Comparison of ENCODE assay signal across 9 cellular contexts in the genomic region with DNA sequence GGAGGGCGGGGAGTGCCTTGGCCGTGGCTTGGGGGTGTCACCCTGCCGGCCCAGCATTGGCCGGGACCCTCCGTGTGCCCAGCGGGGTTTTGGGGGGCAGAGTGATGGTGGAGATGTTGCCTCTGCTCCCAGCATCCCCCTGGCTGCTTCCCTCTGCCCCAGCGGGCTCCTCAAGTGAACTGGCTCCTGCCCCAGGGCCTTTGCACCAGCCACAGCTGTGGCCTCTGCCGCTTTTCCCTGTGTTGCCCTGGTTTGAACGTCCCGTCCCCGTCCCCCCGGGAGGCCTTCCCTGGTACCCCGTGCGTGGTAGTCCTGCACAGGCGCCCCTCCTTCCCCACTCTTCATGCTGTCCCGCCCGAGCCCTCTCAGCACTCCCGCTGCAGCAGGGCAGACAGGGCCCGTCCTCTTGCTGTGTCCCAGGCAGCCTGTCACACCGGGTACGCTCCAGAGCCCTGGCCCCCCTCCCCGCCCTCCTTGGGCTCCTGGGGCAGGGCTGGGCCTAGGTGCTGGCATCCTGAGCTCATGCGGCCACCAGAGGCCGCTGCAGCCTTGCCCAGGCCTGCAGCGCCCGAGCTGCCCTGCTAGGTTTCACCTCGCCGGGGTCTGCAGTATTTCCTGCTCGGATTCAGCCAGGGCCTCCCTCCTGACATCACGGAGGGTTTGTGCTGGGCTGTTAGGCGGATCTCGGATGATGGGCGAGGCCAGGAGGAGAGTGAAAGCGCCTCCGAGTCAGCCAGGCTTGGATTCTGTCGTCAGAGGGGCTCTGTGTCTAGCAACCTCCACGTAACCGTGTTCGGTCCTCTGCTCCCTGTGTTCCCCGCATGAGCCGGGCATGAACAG. TPM values are rescaled to one million over a fixed set of nuclear protein-coding genes. Genes with fewer than 3 reads are reported as not detected.
DNase-seq lines count a peak whose midpoint lies in the region; ATAC-seq and TF ChIP-seq lines count a peak whose summit lies in the region.
"Had no signal": no experiment of that assay in that cellular context is flagged by ENCODE, and none has a peak within 500 bp of the region (broad histone marks: within the 10 kb centered on the region; RNA-seq: fewer than 3 reads in every experiment).

No MANE protein-coding gene starts in this region.

- no peaks in the 10 kb centered on the region for H3K79me1 ChIP-seq in IMR-90 (ENCODE audit: low read depth in 1 of 2, low read length in 2 of 2)
- H3K79me1 ChIP-seq in neuronal stem cell (ENCODE audit: low read depth, low read length): peaks cover 6% of the 10 kb centered on the region

- H3K14ac ChIP-seq in IMR-90 (replicated peaks; ENCODE audit: low read depth, low read length): no peak overlapping the region
- H3K14ac ChIP-seq in neuronal stem cell (ENCODE audit: low read length): no peak overlapping the region

- peaks cover 16% of the 10 kb centered on the region; the same call in 1 of the 2 replicates for H3K9me1 ChIP-seq in IMR-90 (ENCODE audit: insufficient read depth, low read length)

- POLR2A ChIA-PET in IMR-90 (lab: Charles Lee; ENCODE audit: unreplicated experiment): no interaction called here
- POLR2A ChIA-PET in PC-3 (lab: Charles Lee; ENCODE audit: unreplicated experiment): no interaction called here

- H2AK9ac ChIP-seq in IMR-90 (replicated peaks; ENCODE audit: low read depth, low read length, poor library complexity): peak overlapping the region; percentile 58

- H3K9ac ChIP-seq in IMR-90 (ENCODE audit: low read depth, low read length): no peak overlapping the region
- H3K9ac ChIP-seq in PC-3 (ENCODE audit: low read length): no peak overlapping the region
- peak overlapping the region; percentile 53 for H3K9ac ChIP-seq in neuronal stem cell (ENCODE audit: low read depth, low read length, poor library complexity)

- TF ChIP-seq CTCF in GM20000 (IDR thresholded peaks at IDR 0.05; ENCODE audit: extremely low read depth, missing control alignments): peak; percentile 99
- peak; percentile 93 for TF ChIP-seq CTCF in IMR-90 (conservative IDR thresholded peaks at IDR 0.05; ENCODE audit: low read depth, low read length)
- TF ChIP-seq CTCF in PC-3 (conservative IDR thresholded peaks at IDR 0.05; ENCODE audit: low read depth, low read length): peak; percentile 97
- TF ChIP-seq CTCF in fibroblast of the aortic adventitia (IDR thresholded peaks at IDR 0.05; ENCODE audit: insufficient read depth, low read length): peak; percentile 93

- H2AFZ ChIP-seq in IMR-90 (replicated peaks; ENCODE audit: low read length, poor library complexity): peak overlapping the region; percentile 40
- no peak overlapping the region for H2AFZ ChIP-seq in PC-3 (ENCODE audit: low read length)
- H2AFZ ChIP-seq in neuronal stem cell (ENCODE audit: low read length): peak overlapping the region; percentile 74

- in situ Hi-C loops in IMR-90 (cut with MboI; ENCODE audit: low sequenced_read_pairs): loop anchor here (5.0 kb wide), 1 partner anchor 264 kb away; no protein-coding TSS in a partner anchor

- H3F3A ChIP-seq in PC-3 (ENCODE audit: low read length, unreplicated experiment): peaks cover 13% of the 10 kb centered on the region

- H2BK120ac ChIP-seq in IMR-90 (ENCODE audit: low read depth, low read length) (no peak overlapping the region), neuronal stem cell (ENCODE audit: low read depth, low read length) (no peak overlapping the region)

- H2BK12ac ChIP-seq in neuronal stem cell (ENCODE audit: low read length): no peak overlapping the region

- no peaks in the 10 kb centered on the region for H3K4me1 Mint-ChIP-seq in activated T-cell treated with anti-CD3 and anti-CD28 coated beads, Interleukin-2, amount 50 U/mL, for 72 hours (ENCODE audit: low read depth)

- H3K23ac ChIP-seq in IMR-90 (ENCODE audit: low read depth, low read length) (no peak overlapping the region), neuronal stem cell (ENCODE audit: low read depth, low read length, poor library complexity) (peak overlapping the region; percentile 43)

- H3K18ac ChIP-seq in IMR-90 (ENCODE audit: low read depth, low read length) (no peak overlapping the region), neuronal stem cell (ENCODE audit: low read length) (peak overlapping the region; percentile 85)

- H3K9me3 ChIP-seq in IMR-90 (ENCODE audit: control insufficient read depth, insufficient read depth, low read length): no peaks in the 10 kb centered on the region
- 0 out of 2 replicates have a peak, but pooled peaks cover 7% of the 10 kb centered on the region for H3K9me3 ChIP-seq in PC-3 (ENCODE audit: low read length)
- H3K9me3 ChIP-seq in neuronal stem cell (replicated peaks in 1 of 2; ENCODE audit: control insufficient read depth in 2 of 2, insufficient read depth in 1 of 2, low read depth in 1 of 2, low read length in 2 of 2): peaks cover 8 to 26% of the 10 kb centered on the region in 2 donors
- H3K9me3 ChIP-seq: SJSA1 had no signal

- H4K8ac ChIP-seq in IMR-90 (ENCODE audit: low read depth in 2 of 2, low read length in 2 of 2) (no peak overlapping the region), neuronal stem cell (ENCODE audit: low read depth, low read length) (no peak overlapping the region)

- intact Hi-C loops in IMR-90 (cut with micrococcal nuclease) (loop anchor here (1.0 to 5.0 kb wide), 4 partner anchors 66 to 464 kb away; a partner anchor contains a TSS), PC-3 (cut with micrococcal nuclease) (loop anchor here (2.0 kb wide), 3 partner anchors 35 to 261 kb away; no protein-coding TSS in a partner anchor)

- H3K4me2 ChIP-seq in IMR-90 (ENCODE audit: low read depth, low read length): no peak overlapping the region; the same call in 1 of the 2 replicates
- no peak overlapping the region for H3K4me2 ChIP-seq in PC-3 (ENCODE audit: low read length)
- H3K4me2 ChIP-seq in neuronal stem cell (ENCODE audit: insufficient read depth, low read length, poor library complexity, severe bottlenecking): no peak overlapping the region

- no peaks in the 10 kb centered on the region for H3K9me2 ChIP-seq in PC-3 (replicated peaks; ENCODE audit: low read length)

- WGBS in IMR-90 (ENCODE audit: extremely low coverage in 2 of 2, insufficient read length in 1 of 2), 2 experiments: 38% methylated on average over 29 of the region's 41 CpGs; no CpG with 5 or more reads in 1 of the 2 experiments
- WGBS in neuronal stem cell (ENCODE audit: extremely low coverage in 2 of 2, insufficient read length in 2 of 2, insufficient replicate concordance in 1 of 2), 2 donors: no CpG with 5 or more reads among the region's 41 CpGs

- TF ChIP-seq RAD21 in IMR-90 (IDR thresholded peaks at IDR 0.05; ENCODE audit: low read length): peak; percentile 97

- DNase-seq in CD1c-positive myeloid dendritic cell (ENCODE audit: extremely low spot score) (peak; percentile 79), GM20000 (ENCODE audit: low spot score) (peak; percentile 90), IMR-90 (peak; percentile 61), PC-3 (peak; percentile 86), fibroblast of the aortic adventitia (ENCODE audit: low read depth) (peak; percentile 70), neuronal stem cell (ENCODE audit: low spot score) (peak; percentile 75), superior temporal gyrus (ENCODE audit: extremely low spot score) (peak; percentile 62)
- DNase-seq in activated T-cell treated with anti-CD3 and anti-CD28 coated beads, Interleukin-2, amount 50 U/mL, for 72 hours: peak; percentile 65 to 69

- CTCF ChIA-PET in IMR-90 (lab: Yijun Ruan, JAX) (interaction anchor here (0.7 to 1.3 kb wide), 5 partner anchors 9 to 463 kb away, joined by 3 to 5 read pairs (median 5); no protein-coding TSS in a partner anchor), PC-3 (lab: Charles Lee) (interaction anchor here (0.5 to 1.4 kb wide), 8 partner anchors 9 to 260 kb away, joined by 3 to 16 read pairs (median 9); no protein-coding TSS in a partner anchor)

- H4K5ac ChIP-seq in IMR-90 (ENCODE audit: low read depth, low read length): no peak overlapping the region

- BruUV-seq in IMR-90 (replicated peaks; lab: Mats Ljungman, UMichigan) (no TSS peak), PC-3 (replicated peaks; lab: Mats Ljungman, UMichigan) (no TSS peak)

- H3K4me3 ChIP-seq in IMR-90 (ENCODE audit: insufficient read depth, low read depth, low read length) (no peak overlapping the region), PC-3 (ENCODE audit: low read length) (no peak overlapping the region), fibroblast of the aortic adventitia (ENCODE audit: low read depth, low read length) (peak overlapping the region; percentile 37), neuronal stem cell (ENCODE audit: low read length in 2 of 2) (no peak overlapping the region)
- H3K4me3 ChIP-seq: SJSA1 had no signal

- H4K91ac ChIP-seq in IMR-90 (ENCODE audit: insufficient read depth, low read depth, low read length) (no peak overlapping the region), neuronal stem cell (ENCODE audit: low read depth, low read length, poor library complexity) (no peak overlapping the region)

- H2BK5ac ChIP-seq in IMR-90 (ENCODE audit: low read depth, low read length, poor library complexity, severe bottlenecking) (no peak overlapping the region), neuronal stem cell (ENCODE audit: low read length) (no peak overlapping the region)

- peaks cover 0 to 1% of the 10 kb centered on the region in 2 donors for H3K36me3 Mint-ChIP-seq in activated T-cell treated with anti-CD3 and anti-CD28 coated beads, Interleukin-2, amount 50 U/mL, for 72 hours (ENCODE audit: insufficient read depth in 2 of 2)

- no peaks in the 10 kb centered on the region for H3K4me1 ChIP-seq in IMR-90 (ENCODE audit: control insufficient read depth, insufficient read depth, low read length)
- no peaks in the 10 kb centered on the region for H3K4me1 ChIP-seq in PC-3 (ENCODE audit: insufficient read depth, low read length)
- peaks cover 6 to 14% of the 10 kb centered on the region in 2 donors for H3K4me1 ChIP-seq in neuronal stem cell (ENCODE audit: control insufficient read depth in 2 of 2, insufficient read depth in 1 of 2, low read depth in 1 of 2, low read length in 2 of 2)
- H3K4me1 ChIP-seq: SJSA1 had no signal

- H3K27me3 Mint-ChIP-seq in activated T-cell treated with anti-CD3 and anti-CD28 coated beads, Interleukin-2, amount 50 U/mL, for 72 hours (ENCODE audit: low read depth): no peaks in the 10 kb centered on the region

- H3K27me3 ChIP-seq in IMR-90 (ENCODE audit: control insufficient read depth, insufficient read depth, low read length) (no peaks in the 10 kb centered on the region), PC-3 (ENCODE audit: low read length) (no peaks in the 10 kb centered on the region), neuronal stem cell (ENCODE audit: control insufficient read depth in 3 of 3, insufficient read depth in 3 of 3, low read depth in 1 of 3, low read length in 3 of 3) (no peaks in the 10 kb centered on the region)
- H3K27me3 ChIP-seq: SJSA1 had no signal

- dilution Hi-C loops in IMR-90 (cut with HindIII; ENCODE audit: low sequenced_read_pairs, unreplicated experiment): no loop called here

- ATAC-seq in IMR-90 (ENCODE audit: low read depth): peak; percentile 99
- peak; percentile 99 for ATAC-seq in PC-3
- peak; percentile 87 to 91 for ATAC-seq in activated T-cell treated with anti-CD3 and anti-CD28 coated beads, Interleukin-2, amount 50 U/mL, for 72 hours (replicated peaks in 1 of 2)

- peaks cover 20% of the 10 kb centered on the region for H3K36me3 ChIP-seq in IMR-90 (ENCODE audit: control insufficient read depth, insufficient read depth, low read length)
- H3K36me3 ChIP-seq in PC-3 (ENCODE audit: low read depth, low read length): peaks cover 29% of the 10 kb centered on the region
- peaks cover 20 to 40% of the 10 kb centered on the region in 2 donors for H3K36me3 ChIP-seq in neuronal stem cell (replicated peaks in 1 of 2; ENCODE audit: control insufficient read depth in 2 of 2, insufficient read depth in 2 of 2, low read length in 2 of 2)

- H3K4ac ChIP-seq in IMR-90 (ENCODE audit: low read depth, low read length) (no peak overlapping the region), neuronal stem cell (ENCODE audit: low read length) (no peak overlapping the region)

- H4K20me1 ChIP-seq in IMR-90 (ENCODE audit: insufficient read depth, low read length): peaks cover 18% of the 10 kb centered on the region
- no peaks in the 10 kb centered on the region for H4K20me1 ChIP-seq in PC-3 (ENCODE audit: low read length)

- H2AK5ac ChIP-seq in IMR-90 (ENCODE audit: low read depth, low read length) (no peak overlapping the region), neuronal stem cell (ENCODE audit: low read depth, low read length) (peak overlapping the region; percentile 19)

- no peak overlapping the region for H3K4me3 Mint-ChIP-seq in activated T-cell treated with anti-CD3 and anti-CD28 coated beads, Interleukin-2, amount 50 U/mL, for 72 hours

- H3K27ac ChIP-seq in IMR-90 (ENCODE audit: insufficient read depth, low read length) (no peak overlapping the region), PC-3 (ENCODE audit: low read length) (no peak overlapping the region), neuronal stem cell (replicated peaks; ENCODE audit: low read length) (no peak overlapping the region)
- H3K27ac ChIP-seq: SJSA1 had no signal

- 0 out of 2 replicates have a peak, but pooled peaks have one; percentile 37 for TF ChIP-seq POLR2A in IMR-90 (IDR thresholded peaks at IDR 0.05; ENCODE audit: low read depth, low read length)

- H2BK20ac ChIP-seq in IMR-90 (ENCODE audit: low read depth, low read length): no peak overlapping the region

- no peaks in the 10 kb centered on the region for H3K9me3 Mint-ChIP-seq in activated T-cell treated with anti-CD3 and anti-CD28 coated beads, Interleukin-2, amount 50 U/mL, for 72 hours

- no peak overlapping the region for H3K56ac ChIP-seq in IMR-90 (ENCODE audit: extremely low read depth, insufficient read depth, low read length)

- H3K79me2 ChIP-seq in PC-3 (ENCODE audit: low read length): no peaks in the 10 kb centered on the region

- H3K27ac Mint-ChIP-seq in activated T-cell treated with anti-CD3 and anti-CD28 coated beads, Interleukin-2, amount 50 U/mL, for 72 hours: no peak overlapping the region

- H2BK15ac ChIP-seq in IMR-90 (ENCODE audit: low read depth, low read length): no peak overlapping the region
- peak overlapping the region; percentile 30 for H2BK15ac ChIP-seq in neuronal stem cell (ENCODE audit: low read length)

RNA-seq across cellular contexts. Expression of a gene that starts 9.5 kb away (rescaled TPM):
- total RNA-seq in IMR-90 (2012; rRNA removed) (5.2 and 6.1 TPM in 2 replicates), PC-3 (2014; rRNA removed) (44.4 and 48.3 TPM in 2 replicates), fibroblast of the aortic adventitia (ENCODE audit: low replicate concordance) (5.7 and 13.2 TPM in 2 replicates)
- 13.4 and 17.0 TPM in 2 replicates for polyA plus RNA-seq in IMR-90 (2012; rRNA removed)
- 12.0 and 16.4 TPM in 2 replicates for polyA plus RNA-seq in IMR-90 (2012; cell fraction: cytosol; rRNA removed)
- 12.2 and 32.5 TPM in 2 replicates for polyA plus RNA-seq in IMR-90 (2012; cell fraction: nucleus; rRNA removed; ENCODE audit: low replicate concordance)
- total RNA-seq in activated T-cell treated with anti-CD3 and anti-CD28 coated beads, Interleukin-2, amount 50 U/mL, for 72 hours: 10 to 100 TPM; 19.4 to 21.2 TPM
- polyA plus RNA-seq in neuronal stem cell (2013, experiment 1 of 2): 24.2 TPM
- polyA plus RNA-seq in neuronal stem cell (2013, experiment 2 of 2): 24.1 TPM

RNA-seq across cellular contexts. Expression of a gene that starts 9.6 kb away (rescaled TPM):
- 3.3 and 3.8 TPM in 2 replicates for total RNA-seq in IMR-90 (2012; rRNA removed)
- 14.5 and 17.2 TPM in 2 replicates for polyA plus RNA-seq in IMR-90 (2012; rRNA removed)
- polyA plus RNA-seq in IMR-90 (2012; cell fraction: cytosol; rRNA removed): 10.6 and 16.7 TPM in 2 replicates
- polyA plus RNA-seq in IMR-90 (2012; cell fraction: nucleus; rRNA removed; ENCODE audit: low replicate concordance): 29.6 and 67.5 TPM in 2 replicates
- 26.7 and 37.9 TPM in 2 replicates for total RNA-seq in PC-3 (2014; rRNA removed)
- 10 to 100 TPM; 18.3 to 23.4 TPM for total RNA-seq in activated T-cell treated with anti-CD3 and anti-CD28 coated beads, Interleukin-2, amount 50 U/mL, for 72 hours
- total RNA-seq in fibroblast of the aortic adventitia (ENCODE audit: low replicate concordance): 9.4 and 14.1 TPM in 2 replicates
- 8.5 TPM for polyA plus RNA-seq in neuronal stem cell (2013, experiment 1 of 2)
- 8.6 TPM for polyA plus RNA-seq in neuronal stem cell (2013, experiment 2 of 2)
